In genomic region chr5:44987026-44987425, GRCh38 we compare ENCODE assay signal across 13 cellular contexts.
A peak's percentile ranks its signal among the peaks of the same experiment; 100 is the strongest.
DNase-seq lines count a peak whose midpoint lies in the region; ATAC-seq and TF ChIP-seq lines count a peak whose summit lies in the region.
"Had no signal": no experiment of that assay in that cellular context is flagged by ENCODE, and none has a peak within 500 bp of the region (broad histone marks: within the 10 kb centered on the region; RNA-seq: fewer than 3 reads in every experiment).

No MANE protein-coding gene starts in this region.

- peak; percentile 21 for DNase-seq in ELR (ENCODE audit: low read depth)
- DNase-seq in M059J (ENCODE audit: low read depth), result peak; percentile 16
- DNase-seq in astrocyte of the spinal cord (ENCODE audit: low read depth, low spot score), result peak; percentile 1
- peak; percentile 31 for DNase-seq in retinal pigment epithelial cell (ENCODE audit: low read depth)
- DNase-seq in RPMI8226, result no peak
- DNase-seq: CD8-positive, alpha-beta T cell; GOT3; H9; KG1 had no signal

- ATAC-seq in HG02642 (IDR thresholded peaks at IDR 0.05; ENCODE audit: poor library complexity, unreplicated experiment) (no peak), HG03280 (IDR thresholded peaks at IDR 0.05; ENCODE audit: unreplicated experiment) (no peak), GM21528 (IDR thresholded peaks at IDR 0.05; ENCODE audit: low FRiP score, unreplicated experiment) (no peak)
- ATAC-seq: A549; CD8-positive, alpha-beta T cell had no signal

- H3K4me3 ChIP-seq in astrocyte of the spinal cord (ENCODE audit: low read depth, low read length) (no peak overlapping the region), retinal pigment epithelial cell (ENCODE audit: low read length) (no peak overlapping the region)
- H3K4me3 ChIP-seq: A549 had no signal

- TF ChIP-seq CTCF in astrocyte of the spinal cord (IDR thresholded peaks at IDR 0.05; ENCODE audit: low read depth, low read length), result no peak
- no peak for TF ChIP-seq CTCF in retinal pigment epithelial cell (conservative IDR thresholded peaks at IDR 0.05; ENCODE audit: low read depth, low read length)

- in situ Hi-C loops in astrocyte of the spinal cord (cut with HindIII; ENCODE audit: low sequenced_read_pairs), result no loop called here
